29 cellular contexts compared by ENCODE assay signal in genomic region chr6:158516098-158516497, GRCh38. TPM values are rescaled to one million over a fixed set of nuclear protein-coding genes. Genes with fewer than 3 reads are reported as not detected.
DNase-seq lines count a peak whose midpoint lies in the region; ATAC-seq and TF ChIP-seq lines count a peak whose summit lies in the region.
"Had no signal": no experiment of that assay in that cellular context is flagged by ENCODE, and none has a peak within 500 bp of the region (broad histone marks: within the 10 kb centered on the region; RNA-seq: fewer than 3 reads in every experiment).

No MANE protein-coding gene starts in this region.

- H3K27ac Mint-ChIP-seq in natural killer cell (no peak overlapping the region), neural progenitor cell (peak overlapping the region; percentile 59)
- H3K27ac Mint-ChIP-seq in natural killer cell treated with Interleukin-12 subunit alpha and Interleukin-12 subunit beta and Interleukin-15 and Interleukin-18, amount 100 ng/mL, for 72 hours = no peak overlapping the region
- no peak overlapping the region for H3K27ac Mint-ChIP-seq in activated naive CD8-positive, alpha-beta T cell treated with anti-CD3 and anti-CD28 coated beads, Interleukin-2, amount 50 U/mL, for 24 hours
- H3K27ac Mint-ChIP-seq: activated CD4-positive, alpha-beta T cell treated with anti-CD3 and anti-CD28 coated beads, Interleukin-2, amount 10 ng/mL, durations not matched to agents 24 days and 14 days; B cell; H9 had no signal

- H3K36me3 Mint-ChIP-seq in natural killer cell = no peaks in the 10 kb centered on the region
- no peaks in the 10 kb centered on the region for H3K36me3 Mint-ChIP-seq in natural killer cell treated with Interleukin-12 subunit alpha and Interleukin-12 subunit beta and Interleukin-15 and Interleukin-18, amount 100 ng/mL, for 72 hours
- peaks cover 4% of the 10 kb centered on the region for H3K36me3 Mint-ChIP-seq in neural progenitor cell
- no peaks in the 10 kb centered on the region for H3K36me3 Mint-ChIP-seq in activated naive CD8-positive, alpha-beta T cell treated with anti-CD3 and anti-CD28 coated beads, Interleukin-2, amount 50 U/mL, for 24 hours (ENCODE audit: low read depth)
- H3K36me3 Mint-ChIP-seq: IgD-negative memory B cell; naive thymus-derived CD8-positive, alpha-beta T cell had no signal

- no peak overlapping the region for H3K9ac ChIP-seq in neural progenitor cell

- H3K4me1 Mint-ChIP-seq in natural killer cell = peaks cover 43 to 44% of the 10 kb centered on the region in 2 donors
- H3K4me1 Mint-ChIP-seq in natural killer cell treated with Interleukin-12 subunit alpha and Interleukin-12 subunit beta and Interleukin-15 and Interleukin-18, amount 100 ng/mL, for 72 hours (ENCODE audit: low read depth in 2 of 2) = peaks cover 27 to 35% of the 10 kb centered on the region in 2 donors
- H3K4me1 Mint-ChIP-seq in neural progenitor cell = peaks cover 14% of the 10 kb centered on the region
- peaks cover 26% of the 10 kb centered on the region for H3K4me1 Mint-ChIP-seq in activated naive CD8-positive, alpha-beta T cell treated with anti-CD3 and anti-CD28 coated beads, Interleukin-2, amount 50 U/mL, for 24 hours

- H3K4me3 Mint-ChIP-seq in natural killer cell (peak overlapping the region; percentile 18), neural progenitor cell (no peak overlapping the region)
- H3K4me3 Mint-ChIP-seq in natural killer cell treated with Interleukin-12 subunit alpha and Interleukin-12 subunit beta and Interleukin-15 and Interleukin-18, amount 100 ng/mL, for 72 hours = no peak overlapping the region
- H3K4me3 Mint-ChIP-seq in activated naive CD8-positive, alpha-beta T cell treated with anti-CD3 and anti-CD28 coated beads, Interleukin-2, amount 50 U/mL, for 24 hours = no peak overlapping the region
- H3K4me3 Mint-ChIP-seq: activated CD4-positive, alpha-beta T cell treated with anti-CD3 and anti-CD28 coated beads, Interleukin-2, amount 10 ng/mL, durations not matched to agents 24 days and 14 days; activated T-cell treated with anti-CD3 and anti-CD28 coated beads, Interleukin-2, amount 50 U/mL, for 4 hours; B cell; H9; IgD-negative memory B cell had no signal

- no peak overlapping the region for H2AFZ ChIP-seq in neural progenitor cell (replicated peaks)

- no peaks in the 10 kb centered on the region for H4K20me1 ChIP-seq in neural progenitor cell (ENCODE audit: low read depth)

- H3F3A ChIP-seq in neural progenitor cell (ENCODE audit: low read depth) = peaks cover 7% of the 10 kb centered on the region

- no peaks in the 10 kb centered on the region for H3K9me3 Mint-ChIP-seq in natural killer cell
- H3K9me3 Mint-ChIP-seq in natural killer cell treated with Interleukin-12 subunit alpha and Interleukin-12 subunit beta and Interleukin-15 and Interleukin-18, amount 100 ng/mL, for 72 hours = no peaks in the 10 kb centered on the region
- H3K9me3 Mint-ChIP-seq in neural progenitor cell = no peaks in the 10 kb centered on the region
- no peaks in the 10 kb centered on the region for H3K9me3 Mint-ChIP-seq in activated naive CD8-positive, alpha-beta T cell treated with anti-CD3 and anti-CD28 coated beads, Interleukin-2, amount 50 U/mL, for 24 hours
- H3K9me3 Mint-ChIP-seq: activated CD4-positive, alpha-beta T cell treated with anti-CD3 and anti-CD28 coated beads, Interleukin-2, amount 10 ng/mL, durations not matched to agents 24 days and 14 days; activated T-cell treated with anti-CD3 and anti-CD28 coated beads, Interleukin-2, amount 50 U/mL, for 4 hours; H9; IgD-negative memory B cell; naive thymus-derived CD8-positive, alpha-beta T cell had no signal

- H3K79me2 ChIP-seq in neural progenitor cell (ENCODE audit: low read depth) = no peaks in the 10 kb centered on the region

- no peaks in the 10 kb centered on the region for H3K27me3 ChIP-seq in neural progenitor cell
- H3K27me3 ChIP-seq: brain microvascular endothelial cell, pancreas, right atrium auricular region had no signal

- no peak for DNase-seq in natural killer cell
- DNase-seq in natural killer cell treated with Interleukin-12 subunit alpha and Interleukin-12 subunit beta and Interleukin-15 and Interleukin-18, amount 100 ng/mL, for 72 hours (ENCODE audit: low spot score) = no peak
- DNase-seq in iPS-NIHi7 (ENCODE audit: extremely low spot score) = peak; percentile 52
- no peak for DNase-seq in neural progenitor cell (ENCODE audit: low spot score)
- DNase-seq in medulla oblongata (ENCODE audit: extremely low spot score) = no peak
- DNase-seq in activated naive CD8-positive, alpha-beta T cell treated with anti-CD3 and anti-CD28 coated beads, Interleukin-2, amount 50 U/mL, for 24 hours = no peak
- DNase-seq: activated CD4-positive, alpha-beta T cell treated with anti-CD3 and anti-CD28 coated beads, Interleukin-2, amount 10 ng/mL, durations not matched to agents 24 days and 14 days; activated T-cell treated with anti-CD3 and anti-CD28 coated beads, Interleukin-2, amount 50 U/mL, for 4 hours; brain microvascular endothelial cell; foreskin keratinocyte; heart left ventricle; midbrain; naive thymus-derived CD8-positive, alpha-beta T cell; NCI-H1105; NCI-H187 treated with DMSO at 0.1 percent for 48 hours; NCI-H2171 treated with DMSO at 0.1 percent for 48 hours; NCI-H524; pancreas; SIG-M5; stimulated activated naive CD4-positive, alpha-beta T cell treated with Interleukin-2 at 50 U/mL for 16 hours; T-helper 9 cell; WERI-Rb-1 had no signal

- ATAC-seq in natural killer cell (no peak), GM21825 (IDR thresholded peaks at IDR 0.05; ENCODE audit: unreplicated experiment) (no peak), GM19463 (IDR thresholded peaks at IDR 0.05; ENCODE audit: unreplicated experiment) (no peak)
- ATAC-seq in natural killer cell treated with Interleukin-12 subunit alpha and Interleukin-12 subunit beta and Interleukin-15 and Interleukin-18, amount 100 ng/mL, for 72 hours = no peak
- ATAC-seq in activated naive CD8-positive, alpha-beta T cell treated with anti-CD3 and anti-CD28 coated beads, Interleukin-2, amount 50 U/mL, for 24 hours = no peak
- ATAC-seq: activated T-cell treated with anti-CD3 and anti-CD28 coated beads, Interleukin-2, amount 50 U/mL, for 4 hours; foreskin keratinocyte; heart left ventricle; naive thymus-derived CD8-positive, alpha-beta T cell; pancreas had no signal

- intact Hi-C loops in natural killer cell (cut with micrococcal nuclease) = no loop called here

- H3K4me1 ChIP-seq in neural progenitor cell = peaks cover 12% of the 10 kb centered on the region
- H3K4me1 ChIP-seq: foreskin keratinocyte had no signal

- H3K27ac ChIP-seq in neural progenitor cell = no peak overlapping the region
- H3K27ac ChIP-seq: brain microvascular endothelial cell, foreskin keratinocyte, heart left ventricle, pancreas, right atrium auricular region, thyroid gland, WERI-Rb-1 had no signal

- H3K4me2 ChIP-seq in neural progenitor cell = no peak overlapping the region

- no peaks in the 10 kb centered on the region for H3K9me3 ChIP-seq in neural progenitor cell (ENCODE audit: low read depth)
- H3K9me3 ChIP-seq: heart left ventricle, pancreas, right atrium auricular region, thyroid gland had no signal

- peaks cover 19 to 36% of the 10 kb centered on the region in 2 donors for H3K27me3 Mint-ChIP-seq in natural killer cell (ENCODE audit: low read depth in 2 of 2)
- H3K27me3 Mint-ChIP-seq in natural killer cell treated with Interleukin-12 subunit alpha and Interleukin-12 subunit beta and Interleukin-15 and Interleukin-18, amount 100 ng/mL, for 72 hours = peaks cover 16% of the 10 kb centered on the region in 2 donors
- H3K27me3 Mint-ChIP-seq in neural progenitor cell (ENCODE audit: insufficient read depth, low read depth) = peaks cover under 1% of the 10 kb centered on the region
- H3K27me3 Mint-ChIP-seq in activated naive CD8-positive, alpha-beta T cell treated with anti-CD3 and anti-CD28 coated beads, Interleukin-2, amount 50 U/mL, for 24 hours = peaks cover 33% of the 10 kb centered on the region

- H3K36me3 ChIP-seq in neural progenitor cell = no peaks in the 10 kb centered on the region
- H3K36me3 ChIP-seq: brain microvascular endothelial cell, heart left ventricle, pancreas, right atrium auricular region, thyroid gland had no signal

- H3K4me3 ChIP-seq in neural progenitor cell = no peak overlapping the region
- H3K4me3 ChIP-seq: pancreas, right atrium auricular region, thyroid gland had no signal

- TF ChIP-seq CTCF in natural killer cell (IDR thresholded peaks at IDR 0.05) (no peak), neural progenitor cell (IDR thresholded peaks at IDR 0.05) (no peak)

RNA-seq across cellular contexts. Expression of gene TMEM181, which starts 43.8 kb away (rescaled TPM):
- total RNA-seq in natural killer cell = 10 to 100 TPM; 44.8 to 60.9 (median 45.0) TPM
- total RNA-seq in natural killer cell treated with Interleukin-12 subunit alpha and Interleukin-12 subunit beta and Interleukin-15 and Interleukin-18, amount 100 ng/mL, for 72 hours = 10 to 100 TPM; 19.6 to 30.9 TPM
- total RNA-seq in neural progenitor cell (ENCODE audit: low replicate concordance) = 20.8 and 27.3 TPM in 2 replicates
